7 cellular contexts compared by ENCODE assay signal in the genomic region with DNA sequence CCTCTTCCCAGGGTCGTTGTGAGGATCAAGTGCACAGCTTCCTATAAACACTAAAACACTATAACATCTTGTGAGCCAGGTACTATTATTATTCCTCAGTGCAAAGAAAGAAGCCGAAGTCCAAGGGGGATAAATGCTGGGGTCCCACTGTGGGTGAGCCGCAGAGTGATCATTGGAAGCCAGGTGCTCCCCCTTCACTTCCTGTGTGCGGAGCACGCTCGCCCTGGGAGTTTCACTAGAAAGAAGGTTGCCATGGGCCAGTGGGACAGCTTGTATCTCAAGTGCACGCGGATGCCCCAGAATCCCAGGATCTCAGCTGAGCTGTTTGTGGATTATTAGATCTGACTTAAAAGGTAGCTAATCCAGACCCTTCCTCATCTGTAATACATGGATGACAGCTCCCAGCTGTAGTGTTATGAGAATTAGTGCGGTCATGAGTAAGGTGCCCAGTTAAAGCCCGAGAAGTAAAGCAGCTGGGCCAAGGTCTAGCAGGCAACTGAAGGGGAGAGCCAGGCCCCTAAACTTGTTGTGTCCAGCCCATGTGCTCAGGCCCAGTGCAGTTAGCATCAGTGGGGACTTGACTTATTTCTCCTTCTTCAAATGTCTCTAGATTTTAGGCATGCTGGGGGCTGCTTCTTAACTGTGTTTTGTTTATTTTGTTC. TPM values are rescaled to one million over a fixed set of nuclear protein-coding genes. Genes with fewer than 3 reads are reported as not detected.
A peak's percentile ranks its signal among the peaks of the same experiment; 100 is the strongest.
DNase-seq lines count a peak whose midpoint lies in the region; ATAC-seq, FAIRE-seq and TF ChIP-seq lines count a peak whose summit lies in the region.

No MANE protein-coding gene starts in this region.

- CTCF ChIA-PET in H1 (lab: Charles Lee; ENCODE audit: partially characterized antibody), result interaction anchor here (1.6 kb wide), 1 partner anchor 22 kb away, joined by 4 read pairs; no protein-coding TSS in a partner anchor

- no peaks in the 10 kb centered on the region for H3K36me3 Mint-ChIP-seq in activated CD4-positive, alpha-beta T cell treated with anti-CD3 and anti-CD28 coated beads, Interleukin-2, amount 10 ng/mL, durations not matched to agents 24 days and 14 days (ENCODE audit: low read depth)
- H3K36me3 Mint-ChIP-seq in naive thymus-derived CD8-positive, alpha-beta T cell, result peaks cover 0 to 8% (median 0%) of the 10 kb centered on the region in 3 donors

- DNase-seq in activated CD4-positive, alpha-beta T cell treated with anti-CD3 and anti-CD28 coated beads, Interleukin-2, amount 10 ng/mL, durations not matched to agents 24 days and 14 days, result peak; percentile 85
- DNase-seq in H1 (ENCODE audit: low read depth in 1 of 2, low spot score in 2 of 2) (peak in 1 of 2 experiments; percentile 49), upper lobe of left lung (peak in 1 of 2 donors; percentile 24), NCI-H1694 (lab: John Stamatoyannopoulos, UW) (no peak)
- DNase-seq in naive thymus-derived CD8-positive, alpha-beta T cell, result peak in 8 of 10 donors; percentile 5 to 64 (median 24)

- no peak overlapping the region for H3K56ac ChIP-seq in H1 (replicated peaks; ENCODE audit: insufficient read length, low read depth, low read length)

- H3K9ac ChIP-seq in HUES6 (ENCODE audit: low read length) (peak overlapping the region; percentile 99), H1 (replicated peaks in 1 of 4; ENCODE audit: extremely low read depth in 1 of 4, low read depth in 3 of 4, low read length in 3 of 4) (peak overlapping the region in 3 of 4 experiments; percentile 61 to 99 (median 97); a peak in 4 of 7 replicates)

- H3K4me3 ChIP-seq in HUES6 (ENCODE audit: low read depth, low read length), result peak overlapping the region; percentile 89
- H3K4me3 ChIP-seq in H1 (ENCODE audit: extremely low read depth in 1 of 4, insufficient read depth in 2 of 4, low read depth in 3 of 4, low read length in 4 of 4), result peak overlapping the region; percentile 86 to 94 (median 87)
- H3K4me3 ChIP-seq in upper lobe of left lung, result peak overlapping the region; percentile 70 to 92 (median 90)

- no peaks in the 10 kb centered on the region for H3K79me1 ChIP-seq in H1 (ENCODE audit: low read depth, low read length)

- no peak overlapping the region for H3K4ac ChIP-seq in H1 (replicated peaks; ENCODE audit: insufficient read length, low read depth, low read length)

- H3K27me3 ChIP-seq in HUES6 (ENCODE audit: control insufficient read depth, insufficient read depth, low read length) (no peaks in the 10 kb centered on the region), H1 (replicated peaks in 1 of 4; ENCODE audit: control insufficient read depth in 3 of 4, extremely low read depth in 1 of 4, insufficient read depth in 3 of 4, low read length in 3 of 4) (no peaks in the 10 kb centered on the region), upper lobe of left lung (no peaks in the 10 kb centered on the region)

- no peak overlapping the region for H4K8ac ChIP-seq in H1 (ENCODE audit: extremely low read depth, insufficient read depth, low read length)

- H3K9me3 Mint-ChIP-seq in activated CD4-positive, alpha-beta T cell treated with anti-CD3 and anti-CD28 coated beads, Interleukin-2, amount 10 ng/mL, durations not matched to agents 24 days and 14 days, result no peaks in the 10 kb centered on the region
- H3K9me3 Mint-ChIP-seq in naive thymus-derived CD8-positive, alpha-beta T cell, result no peaks in the 10 kb centered on the region

- no peak overlapping the region for H3K23ac ChIP-seq in H1 (ENCODE audit: insufficient read length)

- no peak for TF ChIP-seq CTCF in H1 (IDR thresholded peaks at IDR 0.05; ENCODE audit: control extremely low read depth in 1 of 3, insufficient read depth in 1 of 3, low read depth in 1 of 3, low read length in 3 of 3)
- no peak for TF ChIP-seq CTCF in upper lobe of left lung (IDR thresholded peaks at IDR 0.05)

- no peak for TF ChIP-seq RAD21 in H1 (IDR thresholded peaks at IDR 0.05 in 1 of 2, conservative IDR thresholded peaks at IDR 0.05 in 1 of 2; ENCODE audit: low read depth in 2 of 2, low read length in 2 of 2)

- TF ChIP-seq POLR2A in GM18505 (IDR thresholded peaks at IDR 0.05; ENCODE audit: borderline replicate concordance, extremely low read depth, insufficient read depth, insufficient read length) (peak; percentile 21), H1 (IDR thresholded peaks at IDR 0.05; ENCODE audit: control extremely low read depth in 1 of 2, low read depth in 2 of 2, low read length in 2 of 2) (no peak), upper lobe of left lung (IDR thresholded peaks at IDR 0.05) (no peak)

- no peak for FAIRE-seq in H1 (lab: Jason Lieb, UNC)

- no peak overlapping the region for H3K14ac ChIP-seq in H1 (ENCODE audit: insufficient read length)

- peak overlapping the region; percentile 98; the same call in 1 of the 2 replicates for H2AFZ ChIP-seq in H1 (ENCODE audit: low read length)

- H3K4me2 ChIP-seq in H1 (ENCODE audit: insufficient read depth in 1 of 2, low read depth in 2 of 2, low read length in 2 of 2), result peak overlapping the region; percentile 75 to 90

- H3K27ac Mint-ChIP-seq in activated CD4-positive, alpha-beta T cell treated with anti-CD3 and anti-CD28 coated beads, Interleukin-2, amount 10 ng/mL, durations not matched to agents 24 days and 14 days, result peak overlapping the region; percentile 97
- H3K27ac Mint-ChIP-seq in naive thymus-derived CD8-positive, alpha-beta T cell, result peak overlapping the region; percentile 93 to 100 (median 99)

- no peak overlapping the region for H2BK120ac ChIP-seq in H1 (replicated peaks; ENCODE audit: low read depth, low read length)

- H3K36me3 ChIP-seq in HUES6 (ENCODE audit: control insufficient read depth, insufficient read depth, low read length), result no peaks in the 10 kb centered on the region
- no peaks in the 10 kb centered on the region for H3K36me3 ChIP-seq in H1 (ENCODE audit: control insufficient read depth in 2 of 4, insufficient read depth in 4 of 4, low read length in 3 of 4)
- H3K36me3 ChIP-seq in upper lobe of left lung, result peaks cover 0 to 9% (median 0%) of the 10 kb centered on the region in 4 donors

- POLR2A ChIA-PET in H1 (lab: Charles Lee; ENCODE audit: partially characterized antibody), result interaction anchor here (0.6 to 1.4 kb wide), 6 partner anchors 10 to 55 kb away, joined by 3 to 5 read pairs (median 4); a partner anchor contains a TSS
- POLR2A ChIA-PET in naive thymus-derived CD8-positive, alpha-beta T cell (lab: Charles Lee), result interaction anchor here (0.6 to 2.1 kb wide), 6 partner anchors 20 to 75 kb away, joined by 3 to 18 read pairs (median 4); a partner anchor contains a TSS

- H2BK5ac ChIP-seq in H1 (ENCODE audit: low read depth, low read length), result no peak overlapping the region

- H3K4me1 ChIP-seq in HUES6 (ENCODE audit: control insufficient read depth, insufficient read depth, low read length) (peaks cover 4% of the 10 kb centered on the region), H1 (replicated peaks in 1 of 4; ENCODE audit: control insufficient read depth in 3 of 4, insufficient read depth in 4 of 4, low read length in 3 of 4) (peaks cover 0 to 5% (median 1%) of the 10 kb centered on the region in 4 experiments; a peak in 3 of 7 replicates), upper lobe of left lung (peaks cover 7 to 27% (median 16%) of the 10 kb centered on the region in 4 donors)

- intact Hi-C loops in activated CD4-positive, alpha-beta T cell treated with anti-CD3 and anti-CD28 coated beads, Interleukin-2, amount 10 ng/mL, durations not matched to agents 24 days and 14 days (cut with micrococcal nuclease), result no loop called here

- whole genome bisulfite sequencing in H1 (ENCODE audit: extremely low coverage in 1 of 2, insufficient coverage in 1 of 2, insufficient read length in 1 of 2, insufficient replicate concordance in 2 of 2, low coverage in 1 of 2, low lambda C conversion rate in 2 of 2, missing lambda C conversion rate in 1 of 2), 2 experiments, result 32% methylated on average over 10 of the region's 10 CpGs; no CpG with 5 or more reads in 1 of the 2 experiments
- 18 to 32% methylated on average over 8 to 10 of the region's 10 CpGs for WGBS in upper lobe of left lung, 2 donors

- peaks cover 11% of the 10 kb centered on the region for H3K4me1 Mint-ChIP-seq in activated CD4-positive, alpha-beta T cell treated with anti-CD3 and anti-CD28 coated beads, Interleukin-2, amount 10 ng/mL, durations not matched to agents 24 days and 14 days
- H3K4me1 Mint-ChIP-seq in naive thymus-derived CD8-positive, alpha-beta T cell, result peaks cover 6 to 23% (median 14%) of the 10 kb centered on the region in 4 donors

- H2AK5ac ChIP-seq in H1 (ENCODE audit: low read depth, low read length), result no peak overlapping the region

- TF ChIP-seq EP300 in H1 (IDR thresholded peaks at IDR 0.05; ENCODE audit: borderline replicate concordance in 1 of 2, low read depth in 2 of 2, low read length in 2 of 2) (no peak), upper lobe of left lung (IDR thresholded peaks at IDR 0.05) (no peak)

- no peak overlapping the region for H2BK15ac ChIP-seq in H1 (ENCODE audit: low read length)

- ATAC-seq in GM18505 (IDR thresholded peaks at IDR 0.05; ENCODE audit: unreplicated experiment) (no peak), upper lobe of left lung (ENCODE audit: low FRiP score in 2 of 2) (peak; percentile 5)
- peak; percentile 29 to 34 for ATAC-seq in naive thymus-derived CD8-positive, alpha-beta T cell

- no peak overlapping the region for H2BK20ac ChIP-seq in H1 (ENCODE audit: low read length)

- no peak overlapping the region for H4K91ac ChIP-seq in H1 (replicated peaks; ENCODE audit: insufficient read length, low read length)

- peaks cover 5% of the 10 kb centered on the region for H3K23me2 ChIP-seq in H1 (ENCODE audit: low read depth, low read length)

- H4K5ac ChIP-seq in H1 (ENCODE audit: insufficient read length, low read depth, low read length), result no peak overlapping the region

- no peaks in the 10 kb centered on the region for H4K20me1 ChIP-seq in H1 (replicated peaks in 1 of 2; ENCODE audit: control insufficient read depth in 1 of 2, insufficient read depth in 2 of 2, low read length in 2 of 2)

- H3K9me3 ChIP-seq in HUES6 (ENCODE audit: control insufficient read depth, insufficient read depth, low read depth, low read length) (no peaks in the 10 kb centered on the region; the same call in 1 of the 2 replicates), H1 (ENCODE audit: insufficient read depth in 2 of 2, low read depth in 1 of 2, low read length in 1 of 2) (no peaks in the 10 kb centered on the region), upper lobe of left lung (no peaks in the 10 kb centered on the region)

- H3K18ac ChIP-seq in H1 (ENCODE audit: extremely low read depth, low read length), result no peak overlapping the region

- H3K79me2 ChIP-seq in H1 (ENCODE audit: control insufficient read depth in 1 of 2, insufficient read depth in 2 of 2, low read length in 2 of 2), result 0 out of 4 replicates have a peak, but pooled peaks cover 0 to 7% of the 10 kb centered on the region in 2 experiments

- H3K27me3 Mint-ChIP-seq in activated CD4-positive, alpha-beta T cell treated with anti-CD3 and anti-CD28 coated beads, Interleukin-2, amount 10 ng/mL, durations not matched to agents 24 days and 14 days, result no peaks in the 10 kb centered on the region
- H3K27me3 Mint-ChIP-seq in naive thymus-derived CD8-positive, alpha-beta T cell, result no peaks in the 10 kb centered on the region

- peak overlapping the region; percentile 93 for H3K4me3 Mint-ChIP-seq in activated CD4-positive, alpha-beta T cell treated with anti-CD3 and anti-CD28 coated beads, Interleukin-2, amount 10 ng/mL, durations not matched to agents 24 days and 14 days
- peak overlapping the region; percentile 90 to 99 (median 96) for H3K4me3 Mint-ChIP-seq in naive thymus-derived CD8-positive, alpha-beta T cell

- H3K27ac ChIP-seq in HUES6 (ENCODE audit: low read depth, low read length), result no peak overlapping the region
- H3K27ac ChIP-seq in H1 (ENCODE audit: low read depth, low read length), result no peak overlapping the region
- H3K27ac ChIP-seq in upper lobe of left lung, result peak overlapping the region in 3 of 4 donors; percentile 85 to 96 (median 92)

- no peak overlapping the region for H2BK12ac ChIP-seq in H1 (ENCODE audit: low read depth, low read length)

RNA-seq across cellular contexts. Expression of a gene that starts 0.9 kb away (rescaled TPM):
- 8.4 and 13.3 TPM in 2 replicates for total RNA-seq in activated CD4-positive, alpha-beta T cell treated with anti-CD3 and anti-CD28 coated beads, Interleukin-2, amount 10 ng/mL, durations not matched to agents 24 days and 14 days
- 23.2 and 24.4 TPM in 2 replicates for total RNA-seq in H1 (2021; fragmentation: NEBNext Ultra II Directional; extraction: Animal tissue kit (Norgen Biotek cat#: 25700))
- polyA plus RNA-seq in H1 (2011; rRNA removed), result 28.5 and 30.2 TPM in 2 replicates
- 31.5 TPM for polyA plus RNA-seq in H1 (2011; cell fraction: cytosol; rRNA removed)
- polyA plus RNA-seq in H1 (2011; cell fraction: nucleus; rRNA removed), result 18.3 TPM
- 32.1 to 38.0 TPM (median 36.1 TPM) in 4 replicates for polyA plus RNA-seq in H1 (2012, experiment 1 of 2)
- polyA plus RNA-seq in H1 (2012, experiment 2 of 2), result 25.5 TPM
- 22.9 TPM for polyA plus RNA-seq in H1 (2013, experiment 1 of 2)
- polyA plus RNA-seq in H1 (2013, experiment 2 of 2), result 22.9 TPM
- 8.6 and 12.6 TPM in 2 replicates for polyA minus RNA-seq in H1 (2011; rRNA and poly(A)+ RNA removed)
- 9.0 TPM for polyA minus RNA-seq in H1 (2011; cell fraction: cytosol; rRNA and poly(A)+ RNA removed)
- 6.0 TPM for polyA minus RNA-seq in H1 (2011; cell fraction: nucleus; rRNA and poly(A)+ RNA removed)
- 10 to 100 TPM; 33.2 to 36.7 TPM for total RNA-seq in naive thymus-derived CD8-positive, alpha-beta T cell
- polyA plus RNA-seq in naive thymus-derived CD8-positive, alpha-beta T cell, result 10 to 100 TPM in 2 of 3 donors, 1 to 10 TPM in 1; 4.3 to 11.6 (median 11.2) TPM
- total RNA-seq in upper lobe of left lung, result 10 to 100 TPM; 15.8 to 30.3 (median 23.5) TPM

RNA-seq across cellular contexts. Expression of a gene that starts 1.2 kb away (rescaled TPM):
- total RNA-seq in activated CD4-positive, alpha-beta T cell treated with anti-CD3 and anti-CD28 coated beads, Interleukin-2, amount 10 ng/mL, durations not matched to agents 24 days and 14 days, result 0.30 and 0.71 TPM in 2 replicates
- total RNA-seq in H1 (2021; fragmentation: NEBNext Ultra II Directional; extraction: Animal tissue kit (Norgen Biotek cat#: 25700)), result 3.8 and 3.9 TPM in 2 replicates
- 2.1 TPM in 2 replicates for polyA plus RNA-seq in H1 (2011; rRNA removed)
- 3.0 TPM for polyA plus RNA-seq in H1 (2011; cell fraction: cytosol; rRNA removed)
- polyA plus RNA-seq in H1 (2011; cell fraction: nucleus; rRNA removed), result 5.2 TPM
- polyA plus RNA-seq in H1 (2012, experiment 1 of 2), result 2.8 to 3.3 TPM (median 2.9 TPM) in 4 replicates
- 0.92 TPM for polyA plus RNA-seq in H1 (2012, experiment 2 of 2)
- polyA plus RNA-seq in H1 (2013, experiment 1 of 2), result 1.7 TPM
- 1.4 TPM for polyA plus RNA-seq in H1 (2013, experiment 2 of 2)
- polyA minus RNA-seq in H1 (2011; rRNA and poly(A)+ RNA removed), result 9.5 and 11.1 TPM in 2 replicates
- polyA minus RNA-seq in H1 (2011; cell fraction: cytosol; rRNA and poly(A)+ RNA removed), result 2.9 TPM
- 18.9 TPM for polyA minus RNA-seq in H1 (2011; cell fraction: nucleus; rRNA and poly(A)+ RNA removed)
- total RNA-seq in naive thymus-derived CD8-positive, alpha-beta T cell, result under 1 TPM; 0.29 to 0.96 TPM
- polyA plus RNA-seq in naive thymus-derived CD8-positive, alpha-beta T cell, result not detected
- 10 to 100 TPM in 3 of 6 donors, 1 to 10 TPM in 2, under 1 TPM in 1; 0.49 to 21.3 (median 8.3) TPM for total RNA-seq in upper lobe of left lung

RNA-seq across cellular contexts. Expression of a gene that starts 24.4 kb away (rescaled TPM):
- 169 and 172 TPM in 2 replicates for total RNA-seq in activated CD4-positive, alpha-beta T cell treated with anti-CD3 and anti-CD28 coated beads, Interleukin-2, amount 10 ng/mL, durations not matched to agents 24 days and 14 days
- total RNA-seq in H1 (2021; fragmentation: NEBNext Ultra II Directional; extraction: Animal tissue kit (Norgen Biotek cat#: 25700)), result 125 and 138 TPM in 2 replicates
- polyA plus RNA-seq in H1 (2011; rRNA removed), result 47.8 and 84.0 TPM in 2 replicates
- 63.2 TPM for polyA plus RNA-seq in H1 (2011; cell fraction: cytosol; rRNA removed)
- 17.1 TPM for polyA plus RNA-seq in H1 (2011; cell fraction: nucleus; rRNA removed)
- 77.4 to 87.4 TPM (median 84.9 TPM) in 4 replicates for polyA plus RNA-seq in H1 (2012, experiment 1 of 2)
- 75.9 TPM for polyA plus RNA-seq in H1 (2012, experiment 2 of 2)
- polyA plus RNA-seq in H1 (2013, experiment 1 of 2), result 66.9 TPM
- polyA plus RNA-seq in H1 (2013, experiment 2 of 2), result 65.9 TPM
- polyA minus RNA-seq in H1 (2011; rRNA and poly(A)+ RNA removed), result 41.5 and 41.9 TPM in 2 replicates
- 31.0 TPM for polyA minus RNA-seq in H1 (2011; cell fraction: cytosol; rRNA and poly(A)+ RNA removed)
- polyA minus RNA-seq in H1 (2011; cell fraction: nucleus; rRNA and poly(A)+ RNA removed), result 14.7 TPM
- total RNA-seq in naive thymus-derived CD8-positive, alpha-beta T cell, result 10 to 100 TPM; 56.1 to 60.9 TPM
- 10 to 100 TPM; 67.2 to 79.3 (median 75.9) TPM for polyA plus RNA-seq in naive thymus-derived CD8-positive, alpha-beta T cell
- 10 to 100 TPM in 5 of 6 donors, 1 to 10 TPM in 1; 9.4 to 60.3 (median 24.1) TPM for total RNA-seq in upper lobe of left lung

RNA-seq across cellular contexts. Expression of a gene that starts 43.4 kb away (rescaled TPM):
- 90.4 and 93.8 TPM in 2 replicates for total RNA-seq in activated CD4-positive, alpha-beta T cell treated with anti-CD3 and anti-CD28 coated beads, Interleukin-2, amount 10 ng/mL, durations not matched to agents 24 days and 14 days
- 20.2 and 21.3 TPM in 2 replicates for total RNA-seq in H1 (2021; fragmentation: NEBNext Ultra II Directional; extraction: Animal tissue kit (Norgen Biotek cat#: 25700))
- polyA plus RNA-seq in H1 (2011; rRNA removed), result 16.7 and 18.4 TPM in 2 replicates
- polyA plus RNA-seq in H1 (2011; cell fraction: cytosol; rRNA removed), result 18.1 TPM
- polyA plus RNA-seq in H1 (2011; cell fraction: nucleus; rRNA removed), result 18.8 TPM
- 14.7 to 20.6 TPM (median 17.3 TPM) in 4 replicates for polyA plus RNA-seq in H1 (2012, experiment 1 of 2)
- polyA plus RNA-seq in H1 (2012, experiment 2 of 2), result 10.8 TPM
- 12.2 TPM for polyA plus RNA-seq in H1 (2013, experiment 1 of 2)
- 12.1 TPM for polyA plus RNA-seq in H1 (2013, experiment 2 of 2)
- polyA minus RNA-seq in H1 (2011; rRNA and poly(A)+ RNA removed), result 20.8 and 22.0 TPM in 2 replicates
- polyA minus RNA-seq in H1 (2011; cell fraction: cytosol; rRNA and poly(A)+ RNA removed), result 14.9 TPM
- polyA minus RNA-seq in H1 (2011; cell fraction: nucleus; rRNA and poly(A)+ RNA removed), result 14.4 TPM
- total RNA-seq in naive thymus-derived CD8-positive, alpha-beta T cell, result 10 to 100 TPM; 50.5 to 52.6 TPM
- 1 to 10 TPM; 6.7 to 8.2 (median 7.8) TPM for polyA plus RNA-seq in naive thymus-derived CD8-positive, alpha-beta T cell
- total RNA-seq in upper lobe of left lung, result 10 to 100 TPM; 47.1 to 84.8 (median 67.3) TPM

RNA-seq across cellular contexts. Expression of a gene that starts 48.4 kb away (rescaled TPM):
- total RNA-seq in activated CD4-positive, alpha-beta T cell treated with anti-CD3 and anti-CD28 coated beads, Interleukin-2, amount 10 ng/mL, durations not matched to agents 24 days and 14 days, result 102 and 103 TPM in 2 replicates
- total RNA-seq in H1 (2021; fragmentation: NEBNext Ultra II Directional; extraction: Animal tissue kit (Norgen Biotek cat#: 25700)), result 91.8 and 92.0 TPM in 2 replicates
- 53.1 and 80.2 TPM in 2 replicates for polyA plus RNA-seq in H1 (2011; rRNA removed)
- polyA plus RNA-seq in H1 (2011; cell fraction: cytosol; rRNA removed), result 59.3 TPM
- 134 TPM for polyA plus RNA-seq in H1 (2011; cell fraction: nucleus; rRNA removed)
- 62.3 to 74.8 TPM (median 66.2 TPM) in 4 replicates for polyA plus RNA-seq in H1 (2012, experiment 1 of 2)
- polyA plus RNA-seq in H1 (2012, experiment 2 of 2), result 44.7 TPM
- polyA plus RNA-seq in H1 (2013, experiment 1 of 2), result 33.8 TPM
- 33.3 TPM for polyA plus RNA-seq in H1 (2013, experiment 2 of 2)
- 87.5 and 119 TPM in 2 replicates for polyA minus RNA-seq in H1 (2011; rRNA and poly(A)+ RNA removed)
- polyA minus RNA-seq in H1 (2011; cell fraction: cytosol; rRNA and poly(A)+ RNA removed), result 50.9 TPM
- 111 TPM for polyA minus RNA-seq in H1 (2011; cell fraction: nucleus; rRNA and poly(A)+ RNA removed)
- total RNA-seq in naive thymus-derived CD8-positive, alpha-beta T cell, result 10 to 100 TPM; 64.6 to 73.3 TPM
- polyA plus RNA-seq in naive thymus-derived CD8-positive, alpha-beta T cell, result 10 to 100 TPM; 17.2 to 29.3 (median 22.6) TPM
- total RNA-seq in upper lobe of left lung, result 100 to 1,000 TPM in 2 of 6 donors, 10 to 100 TPM in 4; 57.9 to 176 (median 73.6) TPM

Comparison
In these comparisons a context has a peak if more than half of its experiments do, and no peak if none do; other contexts are left out.
1. H3K27ac ChIP-seq: peak in upper lobe of left lung (3 of 4); none in HUES6 (single experiment) and H1 (single experiment).
2. Peak in every context shown above with its lines, with median percentiles within 50 percentile points of each other: H3K4me3 ChIP-seq.